Comparison of ENCODE assay signal across 11 cellular contexts in the genomic region with DNA sequence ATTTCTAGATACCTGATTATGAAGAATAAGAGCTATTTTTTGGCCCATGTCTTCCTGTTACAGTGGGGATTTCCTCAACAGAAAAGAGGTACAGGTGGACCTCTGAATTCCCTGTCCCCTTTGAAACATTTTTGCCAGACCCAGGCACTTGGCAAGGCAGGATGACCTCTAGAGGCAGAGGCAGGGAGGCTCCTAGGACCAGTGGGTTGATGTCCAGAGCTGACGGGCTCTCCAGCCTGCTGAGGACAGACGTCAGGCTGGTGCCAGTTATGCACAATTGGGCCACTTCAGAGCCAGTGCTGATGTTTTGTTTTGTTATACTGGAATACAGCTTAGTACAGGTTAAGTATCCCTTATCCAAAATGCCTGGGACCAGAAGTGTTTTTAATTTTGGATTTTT. TPM values are rescaled to one million over a fixed set of nuclear protein-coding genes. Genes with fewer than 3 reads are reported as not detected.
A peak's percentile ranks its signal among the peaks of the same experiment; 100 is the strongest.
DNase-seq lines count a peak whose midpoint lies in the region; ATAC-seq, FAIRE-seq and TF ChIP-seq lines count a peak whose summit lies in the region.
"Had no signal": no experiment of that assay in that cellular context is flagged by ENCODE, and none has a peak within 500 bp of the region (broad histone marks: within the 10 kb centered on the region; RNA-seq: fewer than 3 reads in every experiment).

No MANE protein-coding gene starts in this region.

- H3K27ac Mint-ChIP-seq in H9, result peak overlapping the region in 2 of 3 experiments; percentile 52 to 98; a peak in 2 of 7 replicates
- H3K27ac Mint-ChIP-seq in stimulated activated naive B cell treated with anti-CD40 and anti-IgM and Interleukin-4, amounts not matched to agents 10 μg/mL and 1 μg/mL and 100 μg/mL, for 72 hours, result no peak overlapping the region

- H3K4me3 ChIP-seq in choroid plexus epithelial cell (ENCODE audit: low read depth, low read length) (peak overlapping the region; percentile 22), skeletal muscle tissue (ENCODE audit: low read length in 3 of 3) (peak overlapping the region in 2 of 3 donors; percentile 11 to 39)

- H3T11ph ChIP-seq in H9 (ENCODE audit: low read length), result no peak overlapping the region

- H3K23me2 ChIP-seq in H9 (ENCODE audit: insufficient read length, low read depth, low read length, poor library complexity, severe bottlenecking), result no peaks in the 10 kb centered on the region

- H3K27me3 ChIP-seq in H9 (ENCODE audit: insufficient read depth, low read length), result no peaks in the 10 kb centered on the region
- H3K27me3 ChIP-seq in skeletal muscle tissue (ENCODE audit: control insufficient read depth in 3 of 3, insufficient read depth in 3 of 3, low read length in 3 of 3), result no peaks in the 10 kb centered on the region

- peaks cover 0 to 8% (median 0%) of the 10 kb centered on the region in 3 donors for H3K36me3 ChIP-seq in skeletal muscle tissue (ENCODE audit: control insufficient read depth in 3 of 3, insufficient read depth in 3 of 3, low read length in 3 of 3)

- no peaks in the 10 kb centered on the region for H4K20me1 ChIP-seq in H9 (ENCODE audit: control insufficient read depth, insufficient read depth, insufficient read length)

- no peak overlapping the region for H3K4me2 ChIP-seq in H9 (ENCODE audit: insufficient read depth, insufficient read length, low read length)

- H3K36me3 Mint-ChIP-seq in H9 (ENCODE audit: insufficient read depth in 1 of 3, low read depth in 3 of 3), result no peaks in the 10 kb centered on the region
- H3K36me3 Mint-ChIP-seq in stimulated activated naive B cell treated with anti-CD40 and anti-IgM and Interleukin-4, amounts not matched to agents 10 μg/mL and 1 μg/mL and 100 μg/mL, for 72 hours, result peaks cover 6 to 17% of the 10 kb centered on the region in 2 donors

- no peaks in the 10 kb centered on the region for H3K79me2 ChIP-seq in H9 (ENCODE audit: insufficient read depth, low read length)

- WGBS in H9 (ENCODE audit: extremely low coverage, insufficient read length, low lambda C conversion rate), result no CpG with 5 or more reads among the region's 2 CpGs

- H2AFZ ChIP-seq in H9 (ENCODE audit: low read length), result no peak overlapping the region

- no peak overlapping the region for H3K23ac ChIP-seq in H9 (ENCODE audit: insufficient read length, low read depth, low read length)

- no peak for TF ChIP-seq POLR2A in H54 (IDR thresholded peaks at IDR 0.05; ENCODE audit: low read depth, low read length)

- H3K4me1 ChIP-seq in H9 (ENCODE audit: insufficient read depth, low read length) (peaks cover 10% of the 10 kb centered on the region), skeletal muscle tissue (ENCODE audit: control insufficient read depth in 3 of 3, insufficient read depth in 3 of 3, low read length in 3 of 3) (peaks cover 89 to 96% (median 89%) of the 10 kb centered on the region in 3 donors)

- H3K9me3 ChIP-seq in H9 (ENCODE audit: control insufficient read depth, low read depth, low read length) (no peaks in the 10 kb centered on the region), skeletal muscle tissue (ENCODE audit: control insufficient read depth in 3 of 3, low read length in 3 of 3) (no peaks in the 10 kb centered on the region)

- H3K27me3 Mint-ChIP-seq in H9 (ENCODE audit: low read depth), result peaks cover 15% of the 10 kb centered on the region
- H3K27me3 Mint-ChIP-seq in stimulated activated naive B cell treated with anti-CD40 and anti-IgM and Interleukin-4, amounts not matched to agents 10 μg/mL and 1 μg/mL and 100 μg/mL, for 72 hours, result no peaks in the 10 kb centered on the region

- H2BK20ac ChIP-seq in H9 (ENCODE audit: low read depth, low read length, poor library complexity, severe bottlenecking), result no peak overlapping the region

- H3K4me1 Mint-ChIP-seq in H9, result peaks cover 63 to 79% of the 10 kb centered on the region in 2 experiments
- peaks cover 30 to 41% of the 10 kb centered on the region in 2 donors for H3K4me1 Mint-ChIP-seq in stimulated activated naive B cell treated with anti-CD40 and anti-IgM and Interleukin-4, amounts not matched to agents 10 μg/mL and 1 μg/mL and 100 μg/mL, for 72 hours

- DNase-seq in H9 (no peak), choroid plexus epithelial cell (ENCODE audit: low read depth) (peak; percentile 48), left lobe of liver (ENCODE audit: low spot score) (no peak), T-helper 1 cell (no peak), H54 (ENCODE audit: insufficient read length, low spot score) (no peak)
- DNase-seq in stimulated activated naive B cell treated with anti-CD40 and anti-IgM and Interleukin-4, amounts not matched to agents 10 μg/mL and 1 μg/mL and 100 μg/mL, for 72 hours, result no peak
- DNase-seq: cerebellar nuclear complex, NCI-H524 treated with DMSO at 0.1 percent for 48 hours had no signal

- peak; percentile 12 for ATAC-seq in left lobe of liver
- no peak for ATAC-seq in stimulated activated naive B cell treated with anti-CD40 and anti-IgM and Interleukin-4, amounts not matched to agents 10 μg/mL and 1 μg/mL and 100 μg/mL, for 72 hours (replicated peaks)
- ATAC-seq in HG02610 (IDR thresholded peaks at IDR 0.05; ENCODE audit: unreplicated experiment), result no peak

- no peak overlapping the region for H3K18ac ChIP-seq in H9 (ENCODE audit: insufficient read length, low read depth, low read length)

- no peak overlapping the region for H3K4ac ChIP-seq in H9 (ENCODE audit: low read depth, low read length)

- H3K56ac ChIP-seq in H9 (ENCODE audit: insufficient read length, low read depth, low read length), result no peak overlapping the region

- no peak overlapping the region for H3K9ac ChIP-seq in H9 (ENCODE audit: extremely low read depth, insufficient read length, low read length)
- peak overlapping the region; percentile 2 to 68 (median 51) for H3K9ac ChIP-seq in skeletal muscle tissue (ENCODE audit: low read depth in 1 of 3, low read length in 3 of 3)

- no peak overlapping the region for H2BK5ac ChIP-seq in H9 (ENCODE audit: insufficient read length, low read length)

- TF ChIP-seq CTCF in H9 (conservative IDR thresholded peaks at IDR 0.05), result peak; percentile 37; the same call in 2 of the 3 replicates
- TF ChIP-seq CTCF in choroid plexus epithelial cell (conservative IDR thresholded peaks at IDR 0.05; ENCODE audit: low read depth, low read length), result peak; percentile 37

- no peak overlapping the region for H4K5ac ChIP-seq in H9 (ENCODE audit: insufficient read length, low read depth, low read length)

- H4K91ac ChIP-seq in H9 (ENCODE audit: insufficient read length, low read depth, low read length), result no peak overlapping the region

- H3K14ac ChIP-seq in H9 (ENCODE audit: insufficient read depth, low read length), result no peak overlapping the region

- H2BK15ac ChIP-seq in H9 (ENCODE audit: low read depth, low read length), result no peak overlapping the region

- H2BK12ac ChIP-seq in H9 (ENCODE audit: insufficient read length, low read depth, low read length), result no peak overlapping the region

- no peak for FAIRE-seq in H54 (lab: Jason Lieb, UNC)
- FAIRE-seq: D721Med had no signal

- no peak overlapping the region; a peak in 1 of 5 replicates for H3K4me3 Mint-ChIP-seq in H9
- H3K4me3 Mint-ChIP-seq in stimulated activated naive B cell treated with anti-CD40 and anti-IgM and Interleukin-4, amounts not matched to agents 10 μg/mL and 1 μg/mL and 100 μg/mL, for 72 hours, result no peak overlapping the region

- H2BK120ac ChIP-seq in H9 (ENCODE audit: low read depth, low read length, poor library complexity, severe bottlenecking), result no peak overlapping the region

- no peaks in the 10 kb centered on the region for H3K9me3 Mint-ChIP-seq in H9
- no peaks in the 10 kb centered on the region for H3K9me3 Mint-ChIP-seq in stimulated activated naive B cell treated with anti-CD40 and anti-IgM and Interleukin-4, amounts not matched to agents 10 μg/mL and 1 μg/mL and 100 μg/mL, for 72 hours

- no peak overlapping the region for H4K8ac ChIP-seq in H9 (replicated peaks; ENCODE audit: insufficient read length, low read depth, low read length)

- H3K27ac ChIP-seq in H9 (ENCODE audit: insufficient read length, low read depth, low read length) (no peak overlapping the region), skeletal muscle tissue (ENCODE audit: low read depth, low read length) (peak overlapping the region; percentile 87)

- H3K79me1 ChIP-seq in H9 (ENCODE audit: insufficient read depth, low read depth, low read length, poor library complexity, severe bottlenecking), result no peaks in the 10 kb centered on the region

- no peak overlapping the region for H2AK5ac ChIP-seq in H9 (ENCODE audit: insufficient read length, low read length)

RNA-seq across cellular contexts. Expression of a gene that starts 18.5 kb away (rescaled TPM):
- total RNA-seq in H9 (2021) (not detected in 2 replicates), left lobe of liver (not detected), skeletal muscle tissue (not detected)
